Comparison of ENCODE assay signal across 7 cellular contexts in the genomic region with DNA sequence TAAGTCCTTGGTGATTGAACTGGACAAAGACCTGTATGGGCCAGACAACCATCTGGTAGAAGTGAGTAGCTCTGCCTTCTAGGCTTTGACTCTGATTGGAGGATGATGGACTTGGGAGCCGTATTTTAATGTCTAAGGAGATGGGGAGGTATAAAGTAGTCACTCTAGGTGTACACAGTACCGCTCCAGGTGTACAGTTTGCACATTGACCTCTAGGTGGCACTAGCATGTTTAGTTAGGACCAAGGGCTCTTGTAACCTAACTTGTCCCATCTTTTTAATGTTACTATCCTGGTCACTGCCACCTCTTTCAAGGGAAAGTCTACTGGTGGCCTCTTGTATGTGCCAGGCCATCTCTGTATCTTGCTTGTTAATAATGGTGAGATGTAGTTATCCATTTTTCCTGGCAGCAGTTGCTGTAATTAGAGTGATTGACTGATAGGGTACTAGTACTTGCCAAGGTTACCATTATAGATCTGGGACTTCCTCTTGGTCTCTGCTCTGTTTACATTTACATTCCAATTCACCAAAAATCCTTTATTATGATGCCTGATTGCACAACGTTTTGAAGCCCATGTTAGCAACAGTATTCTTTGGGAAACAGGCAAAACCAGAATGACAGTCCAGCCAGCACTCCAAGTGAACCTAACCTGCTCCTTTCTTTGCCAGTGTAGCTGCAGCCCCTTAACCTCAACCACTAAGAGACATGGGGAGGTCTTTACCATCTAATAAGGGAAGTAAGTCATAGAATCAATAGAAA. TPM values are rescaled to one million over a fixed set of nuclear protein-coding genes. Genes with fewer than 3 reads are reported as not detected.
A peak's percentile ranks its signal among the peaks of the same experiment; 100 is the strongest.
DNase-seq lines count a peak whose midpoint lies in the region; ATAC-seq and TF ChIP-seq lines count a peak whose summit lies in the region.

No MANE protein-coding gene starts in this region.

- peak; percentile 61 to 78 (median 68) for TF ChIP-seq CTCF in adrenal gland (IDR thresholded peaks at IDR 0.05)

- no peak for TF ChIP-seq POLR2A in adrenal gland (IDR thresholded peaks at IDR 0.05)

- WGBS in adrenal gland, 4 donors = 22 to 32% (median 28%) methylated on average over 3 of the region's 3 CpGs

- ATAC-seq in GM19023 (IDR thresholded peaks at IDR 0.05; ENCODE audit: unreplicated experiment) = no peak

- no peak overlapping the region for H3K4me3 ChIP-seq in adrenal gland

- no peak overlapping the region for H3K27ac ChIP-seq in adrenal gland

- DNase-seq in GM03348 (ENCODE audit: low spot score) (peak; percentile 48), Kasumi-1 (lab: John Stamatoyannopoulos, UW) (peak; percentile 35 to 69), SHP77 (lab: John Stamatoyannopoulos, UW) (peak; percentile 49 to 51), adrenal gland (peak; percentile 52 to 81 (median 54)), iPS-NIHi11 (ENCODE audit: low spot score) (peak; percentile 57)
- peak; percentile 67 for DNase-seq in stimulated activated CD4-positive, alpha-beta T cell treated with anti-CD3 and anti-CD28 coated beads, Interleukin-4, amount 100 ng/mL, for 24 hours

- peaks cover 0 to 69% of the 10 kb centered on the region in 2 donors for H3K36me3 ChIP-seq in adrenal gland (replicated peaks in 1 of 2)

- H3K9me3 ChIP-seq in adrenal gland (replicated peaks in 1 of 3) = no peaks in the 10 kb centered on the region

- H3K27me3 ChIP-seq in adrenal gland = no peaks in the 10 kb centered on the region

- H3K4me1 ChIP-seq in adrenal gland (replicated peaks in 1 of 2) = peaks cover 8 to 14% of the 10 kb centered on the region in 2 donors

- intact Hi-C loops in adrenal gland (cut with DNase I) = no loop called here

RNA-seq across cellular contexts. Expression of gene SMARCD1, which starts 3.6 kb away (rescaled TPM):
- total RNA-seq in adrenal gland = 10 to 100 TPM; 25.0 to 64.3 (median 54.6) TPM
- polyA plus RNA-seq in adrenal gland = 10 to 100 TPM; 22.9 to 65.0 (median 24.0) TPM

RNA-seq across cellular contexts. Expression of gene GPD1, which starts 15.1 kb away (rescaled TPM):
- total RNA-seq in adrenal gland = 1 to 10 TPM in 7 of 8 donors, under 1 TPM in 1; 0.43 to 8.5 (median 3.5) TPM
- 10 to 100 TPM in 1 of 3 donors, 1 to 10 TPM in 2; 2.1 to 36.9 (median 2.7) TPM for polyA plus RNA-seq in adrenal gland

RNA-seq across cellular contexts. Expression of gene COX14, which starts 23.3 kb away (rescaled TPM):
- 100 to 1,000 TPM in 4 of 8 donors, 10 to 100 TPM in 4; 61.2 to 150 (median 105) TPM for total RNA-seq in adrenal gland
- polyA plus RNA-seq in adrenal gland = 10 to 100 TPM; 78.8 to 98.5 (median 86.3) TPM

RNA-seq across cellular contexts. Expression of gene ASIC1, which starts 31.4 kb away (rescaled TPM):
- 1 to 10 TPM in 2 of 8 donors, under 1 TPM in 5, not detected in 1; 0.65 to 1.2 (median 0.79) TPM for total RNA-seq in adrenal gland
- polyA plus RNA-seq in adrenal gland = 1 to 10 TPM in 1 of 3 donors, under 1 TPM in 2; 0.47 to 1.3 (median 0.71) TPM
